ENCODE assay signal across 15 cellular contexts in genomic region chr3:172577962-172578560, GRCh38. TPM values are rescaled to one million over a fixed set of nuclear protein-coding genes. Genes with fewer than 3 reads are reported as not detected.
A peak's percentile ranks its signal among the peaks of the same experiment; 100 is the strongest.
DNase-seq lines count a peak whose midpoint lies in the region; ATAC-seq and TF ChIP-seq lines count a peak whose summit lies in the region.
"Had no signal": no experiment of that assay in that cellular context is flagged by ENCODE, and none has a peak within 500 bp of the region (broad histone marks: within the 10 kb centered on the region; RNA-seq: fewer than 3 reads in every experiment).

No MANE protein-coding gene starts in this region.

- POLR2A ChIA-PET in activated CD4-positive, alpha-beta memory T cell treated with anti-CD3 and anti-CD28 coated beads, Interleukin-2, amount 10 ng/mL, durations not matched to agents 7 days and 5 days (lab: Charles Lee), result interaction anchor here (0.9 to 6.7 kb wide), 2 partner anchors 55 to 59 kb away, joined by 7 to 54 read pairs; partner anchors contain the start of gene TNFSF10
- POLR2A ChIA-PET in activated CD4-positive, alpha-beta memory T cell treated with anti-CD3 and anti-CD28 coated beads for 36 hours (lab: Charles Lee), result interaction anchor here (1.1 kb wide), 1 partner anchor 66 kb away, joined by 3 read pairs; no protein-coding TSS in a partner anchor
- POLR2A ChIA-PET in MCF 10A (lab: Yijun Ruan, JAX), result no interaction called here

- no peaks in the 10 kb centered on the region for H3K9me3 ChIP-seq in Loucy (ENCODE audit: insufficient read depth, low read depth, low read length)
- H3K9me3 ChIP-seq in neutrophil, result no peaks in the 10 kb centered on the region
- H3K9me3 ChIP-seq in breast epithelium, result no peaks in the 10 kb centered on the region
- H3K9me3 ChIP-seq: tibial nerve had no signal

- no peak for ATAC-seq in GM18909 (IDR thresholded peaks at IDR 0.05; ENCODE audit: poor library complexity, unreplicated experiment)

- H3K4me1 Mint-ChIP-seq in activated CD4-positive, alpha-beta memory T cell treated with anti-CD3 and anti-CD28 coated beads, Interleukin-2, amount 10 ng/mL, durations not matched to agents 7 days and 5 days, result peaks cover 64% of the 10 kb centered on the region
- H3K4me1 Mint-ChIP-seq in activated CD4-positive, alpha-beta memory T cell treated with anti-CD3 and anti-CD28 coated beads for 36 hours (ENCODE audit: low read depth), result peaks cover 58% of the 10 kb centered on the region
- peaks cover 58% of the 10 kb centered on the region for H3K4me1 Mint-ChIP-seq in activated naive CD8-positive, alpha-beta T cell treated with anti-CD3 and anti-CD28 coated beads for 36 hours
- H3K4me1 Mint-ChIP-seq in MCF 10A (ENCODE audit: insufficient read depth, unreplicated experiment), result peaks cover 14% of the 10 kb centered on the region

- peak overlapping the region; percentile 42; the same call in 1 of the 2 replicates for H2AFZ ChIP-seq in Loucy (ENCODE audit: low read length)

- CTCF ChIA-PET in activated CD4-positive, alpha-beta memory T cell treated with anti-CD3 and anti-CD28 coated beads, Interleukin-2, amount 10 ng/mL, durations not matched to agents 7 days and 5 days (lab: Charles Lee), result interaction anchor here (0.7 kb wide), 1 partner anchor 28 kb away, joined by 3 read pairs; no protein-coding TSS in a partner anchor
- CTCF ChIA-PET in activated CD4-positive, alpha-beta memory T cell treated with anti-CD3 and anti-CD28 coated beads for 36 hours (lab: Charles Lee), result interaction anchor here (1.3 kb wide), 1 partner anchor 18 kb away, joined by 4 read pairs; no protein-coding TSS in a partner anchor
- CTCF ChIA-PET in MCF 10A (lab: Yijun Ruan, JAX), result no interaction called here

- no peak overlapping the region for H3K9ac ChIP-seq in Loucy (ENCODE audit: low read depth, low read length, poor library complexity, severe bottlenecking)

- H3K4me3 Mint-ChIP-seq in activated CD4-positive, alpha-beta memory T cell treated with anti-CD3 and anti-CD28 coated beads, Interleukin-2, amount 10 ng/mL, durations not matched to agents 7 days and 5 days, result no peak overlapping the region
- no peak overlapping the region for H3K4me3 Mint-ChIP-seq in activated CD4-positive, alpha-beta memory T cell treated with anti-CD3 and anti-CD28 coated beads for 36 hours
- no peak overlapping the region for H3K4me3 Mint-ChIP-seq in activated naive CD8-positive, alpha-beta T cell treated with anti-CD3 and anti-CD28 coated beads for 36 hours
- H3K4me3 Mint-ChIP-seq in MCF 10A (ENCODE audit: unreplicated experiment), result no peak overlapping the region

- H3K27me3 Mint-ChIP-seq in activated CD4-positive, alpha-beta memory T cell treated with anti-CD3 and anti-CD28 coated beads, Interleukin-2, amount 10 ng/mL, durations not matched to agents 7 days and 5 days, result no peaks in the 10 kb centered on the region
- no peaks in the 10 kb centered on the region for H3K27me3 Mint-ChIP-seq in activated CD4-positive, alpha-beta memory T cell treated with anti-CD3 and anti-CD28 coated beads for 36 hours
- H3K27me3 Mint-ChIP-seq in activated naive CD8-positive, alpha-beta T cell treated with anti-CD3 and anti-CD28 coated beads for 36 hours, result no peaks in the 10 kb centered on the region
- no peaks in the 10 kb centered on the region for H3K27me3 Mint-ChIP-seq in MCF 10A (ENCODE audit: insufficient read depth, unreplicated experiment)
- H3K27me3 Mint-ChIP-seq: activated naive CD8-positive, alpha-beta T cell had no signal

- peaks cover 27% of the 10 kb centered on the region for H3K9me3 Mint-ChIP-seq in activated CD4-positive, alpha-beta memory T cell treated with anti-CD3 and anti-CD28 coated beads, Interleukin-2, amount 10 ng/mL, durations not matched to agents 7 days and 5 days
- no peaks in the 10 kb centered on the region for H3K9me3 Mint-ChIP-seq in activated CD4-positive, alpha-beta memory T cell treated with anti-CD3 and anti-CD28 coated beads for 36 hours
- peaks cover 14% of the 10 kb centered on the region for H3K9me3 Mint-ChIP-seq in activated naive CD8-positive, alpha-beta T cell treated with anti-CD3 and anti-CD28 coated beads for 36 hours
- H3K9me3 Mint-ChIP-seq in MCF 10A (ENCODE audit: unreplicated experiment), result no peaks in the 10 kb centered on the region

- H3K27ac Mint-ChIP-seq in activated CD4-positive, alpha-beta memory T cell treated with anti-CD3 and anti-CD28 coated beads, Interleukin-2, amount 10 ng/mL, durations not matched to agents 7 days and 5 days, result peak overlapping the region; percentile 91
- no peak overlapping the region for H3K27ac Mint-ChIP-seq in activated CD4-positive, alpha-beta memory T cell treated with anti-CD3 and anti-CD28 coated beads for 36 hours
- H3K27ac Mint-ChIP-seq in activated naive CD8-positive, alpha-beta T cell treated with anti-CD3 and anti-CD28 coated beads for 36 hours, result peak overlapping the region; percentile 65
- no peak overlapping the region for H3K27ac Mint-ChIP-seq in MCF 10A (ENCODE audit: low read depth, unreplicated experiment)
- H3K27ac Mint-ChIP-seq: activated naive CD8-positive, alpha-beta T cell had no signal

- no peaks in the 10 kb centered on the region for H3K79me2 ChIP-seq in Loucy (ENCODE audit: insufficient read depth, low read length)

- BruUV-seq in MCF 10A (replicated peaks; lab: Mats Ljungman, UMichigan), result no TSS peak

- no peak overlapping the region for H3K4me2 ChIP-seq in Loucy (ENCODE audit: low read depth, low read length, poor library complexity, severe bottlenecking)

- no peaks in the 10 kb centered on the region for H3K9me2 ChIP-seq in Loucy (replicated peaks; ENCODE audit: low read depth, low read length)

- H3K27me3 ChIP-seq in Loucy (ENCODE audit: insufficient read depth, low read length, poor library complexity, severe bottlenecking), result no peaks in the 10 kb centered on the region
- H3K27me3 ChIP-seq in neutrophil, result no peaks in the 10 kb centered on the region
- H3K27me3 ChIP-seq in breast epithelium, result no peaks in the 10 kb centered on the region
- H3K27me3 ChIP-seq: tibial nerve had no signal

- no peak for DNase-seq in activated CD4-positive, alpha-beta memory T cell treated with anti-CD3 and anti-CD28 coated beads, Interleukin-2, amount 10 ng/mL, durations not matched to agents 7 days and 5 days
- no peak for DNase-seq in activated CD4-positive, alpha-beta memory T cell treated with anti-CD3 and anti-CD28 coated beads for 36 hours
- DNase-seq in activated naive CD8-positive, alpha-beta T cell treated with anti-CD3 and anti-CD28 coated beads for 36 hours, result no peak
- DNase-seq in breast epithelium (ENCODE audit: low spot score in 2 of 2) (no peak), MCF 10A (ENCODE audit: unreplicated experiment) (no peak)
- DNase-seq: activated CD4-positive, alpha-beta T cell treated with anti-CD3 and anti-CD28 coated beads, Interleukin-2, amount 50 U/mL, for 48 hours; caudate nucleus; foreskin melanocyte; mesendoderm; NCI-H2171 treated with DMSO at 0.1 percent for 48 hours had no signal

- H3F3A ChIP-seq in Loucy (ENCODE audit: low read depth), result no peaks in the 10 kb centered on the region

- H3K36me3 Mint-ChIP-seq in activated CD4-positive, alpha-beta memory T cell treated with anti-CD3 and anti-CD28 coated beads, Interleukin-2, amount 10 ng/mL, durations not matched to agents 7 days and 5 days (ENCODE audit: low read depth), result peaks cover 47% of the 10 kb centered on the region
- H3K36me3 Mint-ChIP-seq in activated CD4-positive, alpha-beta memory T cell treated with anti-CD3 and anti-CD28 coated beads for 36 hours, result no peaks in the 10 kb centered on the region
- peaks cover 36% of the 10 kb centered on the region for H3K36me3 Mint-ChIP-seq in activated naive CD8-positive, alpha-beta T cell treated with anti-CD3 and anti-CD28 coated beads for 36 hours
- no peaks in the 10 kb centered on the region for H3K36me3 Mint-ChIP-seq in MCF 10A (ENCODE audit: insufficient read depth, unreplicated experiment)

- H3K27ac ChIP-seq in neutrophil (peak overlapping the region; percentile 11), breast epithelium (no peak overlapping the region)
- H3K27ac ChIP-seq: tibial nerve had no signal

- intact Hi-C loops in activated CD4-positive, alpha-beta memory T cell treated with anti-CD3 and anti-CD28 coated beads for 36 hours (cut with micrococcal nuclease), result no loop called here
- intact Hi-C loops in breast epithelium (cut with DNase I; ENCODE audit: low total_unique reads), result no loop called here
- intact Hi-C loops in MCF 10A (cut with micrococcal nuclease), result no loop called here

- H3K4me3 ChIP-seq in Loucy (ENCODE audit: low read length, poor library complexity, severe bottlenecking), result no peak overlapping the region
- H3K4me3 ChIP-seq in neutrophil (ENCODE audit: low read depth in 1 of 2, low read length in 1 of 2), result no peak overlapping the region
- H3K4me3 ChIP-seq in breast epithelium, result no peak overlapping the region
- H3K4me3 ChIP-seq: tibial nerve had no signal

- no peaks in the 10 kb centered on the region for H3K36me3 ChIP-seq in Loucy (ENCODE audit: insufficient read depth, low read length)
- no peaks in the 10 kb centered on the region for H3K36me3 ChIP-seq in neutrophil
- H3K36me3 ChIP-seq in breast epithelium, result no peaks in the 10 kb centered on the region
- H3K36me3 ChIP-seq: tibial nerve had no signal

- TF ChIP-seq CTCF in Loucy (conservative IDR thresholded peaks at IDR 0.05; ENCODE audit: low read length) (no peak), neutrophil (IDR thresholded peaks at IDR 0.05) (no peak), breast epithelium (IDR thresholded peaks at IDR 0.05) (no peak), MCF 10A (IDR thresholded peaks at IDR 0.05; ENCODE audit: unreplicated experiment) (no peak)

- TF ChIP-seq POLR2A in breast epithelium (IDR thresholded peaks at IDR 0.05), result no peak

- no peaks in the 10 kb centered on the region for H4K20me1 ChIP-seq in Loucy (ENCODE audit: insufficient read depth, low read length, poor library complexity, severe bottlenecking)

- peaks cover 14% of the 10 kb centered on the region for H3K4me1 ChIP-seq in Loucy (ENCODE audit: insufficient read depth, low read length, poor library complexity, severe bottlenecking)
- H3K4me1 ChIP-seq in neutrophil (ENCODE audit: control insufficient read depth in 1 of 2, insufficient read depth in 1 of 2, low read depth in 1 of 2, low read length in 1 of 2), result peaks cover 7 to 11% of the 10 kb centered on the region in 2 experiments
- no peaks in the 10 kb centered on the region for H3K4me1 ChIP-seq in breast epithelium

RNA-seq across cellular contexts. Expression of gene TNFSF10, which starts 54.8 kb away (rescaled TPM):
- total RNA-seq in activated CD4-positive, alpha-beta memory T cell treated with anti-CD3 and anti-CD28 coated beads, Interleukin-2, amount 10 ng/mL, durations not matched to agents 7 days and 5 days, result 100 to 1,000 TPM; 118 to 119 TPM
- 10 to 100 TPM; 30.1 to 31.8 TPM for total RNA-seq in activated CD4-positive, alpha-beta memory T cell treated with anti-CD3 and anti-CD28 coated beads for 36 hours
- total RNA-seq in activated naive CD8-positive, alpha-beta T cell treated with anti-CD3 and anti-CD28 coated beads for 36 hours, result 10 to 100 TPM; 52.4 to 55.2 TPM
- total RNA-seq in breast epithelium (100 to 1,000 TPM in 2 of 3 donors, 10 to 100 TPM in 1; 37.0 to 294 (median 155) TPM), MCF 10A (2022) (0.25 and 0.54 TPM in 2 replicates)

Comparison
In these comparisons a context has a peak if more than half of its experiments do, and no peak if none do; other contexts are left out.
1. H3K27ac Mint-ChIP-seq: peak in activated CD4-positive, alpha-beta memory T cell treated with anti-CD3 and anti-CD28 coated beads, Interleukin-2, amount 10 ng/mL, durations not matched to agents 7 days and 5 days (single experiment) and activated naive CD8-positive, alpha-beta T cell treated with anti-CD3 and anti-CD28 coated beads for 36 hours (single experiment); none in activated CD4-positive, alpha-beta memory T cell treated with anti-CD3 and anti-CD28 coated beads for 36 hours (single experiment) and MCF 10A (single experiment).
2. RNA of gene TNFSF10, which starts 54.8 kb away (total RNA-seq): 37.0 to 294 TPM in breast epithelium, 118 to 119 TPM in activated CD4-positive, alpha-beta memory T cell treated with anti-CD3 and anti-CD28 coated beads, Interleukin-2, amount 10 ng/mL, durations not matched to agents 7 days and 5 days, 52.4 to 55.2 TPM in activated naive CD8-positive, alpha-beta T cell treated with anti-CD3 and anti-CD28 coated beads for 36 hours and 30.1 to 31.8 TPM in activated CD4-positive, alpha-beta memory T cell treated with anti-CD3 and anti-CD28 coated beads for 36 hours; 0.25 to 0.54 TPM in MCF 10A; every median in the first group is over 10 times any median in the second.